In genomic region chr6:110233769-110234374, GRCh38 we compare ENCODE assay signal across 8 cellular contexts. TPM values are rescaled to one million over a fixed set of nuclear protein-coding genes. Genes with fewer than 3 reads are reported as not detected.
DNase-seq lines count a peak whose midpoint lies in the region; ATAC-seq lines count a peak whose summit lies in the region.

No MANE protein-coding gene starts in this region.

- ATAC-seq in GM18498 (IDR thresholded peaks at IDR 0.05; ENCODE audit: unreplicated experiment) (peak; percentile 98), GM21717 (IDR thresholded peaks at IDR 0.05; ENCODE audit: unreplicated experiment) (peak; percentile 83), left cardiac atrium (peak; percentile 34 to 67), sciatic nerve (no peak)

- peaks cover 6% of the 10 kb centered on the region for H3K4me1 Mint-ChIP-seq in activated T-helper 2 cell treated with anti-CD3 and anti-CD28 coated beads, Interferon-gamma antibody, Interleukin-2, Interleukin-4, amounts not matched to agents 10 μg/mL and 5 μg/mL and 100 μg/mL, durations not matched to agents 14 hours and 24 hours and 36 hours (ENCODE audit: low read depth)

- intact Hi-C loops in left cardiac atrium (cut with DNase I), result no loop called here
- intact Hi-C loops in sciatic nerve (cut with DNase I), result no loop called here
- intact Hi-C loops in activated T-helper 2 cell treated with anti-CD3 and anti-CD28 coated beads, Interferon-gamma antibody, Interleukin-2, Interleukin-4, amounts not matched to agents 10 μg/mL and 5 μg/mL and 100 μg/mL, durations not matched to agents 14 hours and 24 hours and 36 hours (cut with micrococcal nuclease), result loop anchor here (2.0 kb wide), 1 partner anchor 53 kb away; the partner anchor contains the start of gene CDC40

- no peaks in the 10 kb centered on the region for H3K9me3 Mint-ChIP-seq in activated T-helper 2 cell treated with anti-CD3 and anti-CD28 coated beads, Interferon-gamma antibody, Interleukin-2, Interleukin-4, amounts not matched to agents 10 μg/mL and 5 μg/mL and 100 μg/mL, durations not matched to agents 14 hours and 24 hours and 36 hours

- no peaks in the 10 kb centered on the region for H3K27me3 Mint-ChIP-seq in activated T-helper 2 cell treated with anti-CD3 and anti-CD28 coated beads, Interferon-gamma antibody, Interleukin-2, Interleukin-4, amounts not matched to agents 10 μg/mL and 5 μg/mL and 100 μg/mL, durations not matched to agents 14 hours and 24 hours and 36 hours (ENCODE audit: low read depth)

- H3K4me3 Mint-ChIP-seq in activated T-helper 2 cell treated with anti-CD3 and anti-CD28 coated beads, Interferon-gamma antibody, Interleukin-2, Interleukin-4, amounts not matched to agents 10 μg/mL and 5 μg/mL and 100 μg/mL, durations not matched to agents 14 hours and 24 hours and 36 hours (ENCODE audit: low read depth), result no peak overlapping the region

- peaks cover 13% of the 10 kb centered on the region for H3K36me3 Mint-ChIP-seq in activated T-helper 2 cell treated with anti-CD3 and anti-CD28 coated beads, Interferon-gamma antibody, Interleukin-2, Interleukin-4, amounts not matched to agents 10 μg/mL and 5 μg/mL and 100 μg/mL, durations not matched to agents 14 hours and 24 hours and 36 hours (ENCODE audit: low read depth)

- DNase-seq in Kasumi-1 (lab: John Stamatoyannopoulos, UW), result peak; percentile 58 to 63
- no peak for DNase-seq in left cardiac atrium
- no peak for DNase-seq in retina
- DNase-seq in T1000 (lab: John Stamatoyannopoulos, UW), result no peak
- no peak for DNase-seq in sciatic nerve (ENCODE audit: low spot score)
- no peak for DNase-seq in activated T-helper 2 cell treated with anti-CD3 and anti-CD28 coated beads, Interferon-gamma antibody, Interleukin-2, Interleukin-4, amounts not matched to agents 10 μg/mL and 5 μg/mL and 100 μg/mL, durations not matched to agents 14 hours and 24 hours and 36 hours (ENCODE audit: low spot score)

- H3K27ac Mint-ChIP-seq in activated T-helper 2 cell treated with anti-CD3 and anti-CD28 coated beads, Interferon-gamma antibody, Interleukin-2, Interleukin-4, amounts not matched to agents 10 μg/mL and 5 μg/mL and 100 μg/mL, durations not matched to agents 14 hours and 24 hours and 36 hours, result no peak overlapping the region

RNA-seq across cellular contexts. Expression of gene CDC40, which starts 53.6 kb away (rescaled TPM):
- total RNA-seq in left cardiac atrium, result 10 to 100 TPM; 13.9 to 15.8 TPM
- 20.7 TPM for total RNA-seq in sciatic nerve
- total RNA-seq in activated T-helper 2 cell treated with anti-CD3 and anti-CD28 coated beads, Interferon-gamma antibody, Interleukin-2, Interleukin-4, amounts not matched to agents 10 μg/mL and 5 μg/mL and 100 μg/mL, durations not matched to agents 14 hours and 24 hours and 36 hours, result 25.4 and 34.3 TPM in 2 replicates

RNA-seq across cellular contexts. Expression of gene WASF1, which starts 54.4 kb away (rescaled TPM):
- total RNA-seq in left cardiac atrium, result 1 to 10 TPM; 3.0 to 3.2 TPM
- total RNA-seq in sciatic nerve, result 9.6 TPM
- total RNA-seq in activated T-helper 2 cell treated with anti-CD3 and anti-CD28 coated beads, Interferon-gamma antibody, Interleukin-2, Interleukin-4, amounts not matched to agents 10 μg/mL and 5 μg/mL and 100 μg/mL, durations not matched to agents 14 hours and 24 hours and 36 hours, result 2.3 TPM in 2 replicates

Comparison
In these comparisons a context has a peak if more than half of its experiments do, and no peak if none do; other contexts are left out.
1. DNase-seq: peak in Kasumi-1 (2 of 2); none in left cardiac atrium (single experiment), retina (single experiment), T1000 (single experiment), sciatic nerve (single experiment) and activated T-helper 2 cell treated with anti-CD3 and anti-CD28 coated beads, Interferon-gamma antibody, Interleukin-2, Interleukin-4, amounts not matched to agents 10 μg/mL and 5 μg/mL and 100 μg/mL, durations not matched to agents 14 hours and 24 hours and 36 hours (single experiment).